In the genomic region with DNA sequence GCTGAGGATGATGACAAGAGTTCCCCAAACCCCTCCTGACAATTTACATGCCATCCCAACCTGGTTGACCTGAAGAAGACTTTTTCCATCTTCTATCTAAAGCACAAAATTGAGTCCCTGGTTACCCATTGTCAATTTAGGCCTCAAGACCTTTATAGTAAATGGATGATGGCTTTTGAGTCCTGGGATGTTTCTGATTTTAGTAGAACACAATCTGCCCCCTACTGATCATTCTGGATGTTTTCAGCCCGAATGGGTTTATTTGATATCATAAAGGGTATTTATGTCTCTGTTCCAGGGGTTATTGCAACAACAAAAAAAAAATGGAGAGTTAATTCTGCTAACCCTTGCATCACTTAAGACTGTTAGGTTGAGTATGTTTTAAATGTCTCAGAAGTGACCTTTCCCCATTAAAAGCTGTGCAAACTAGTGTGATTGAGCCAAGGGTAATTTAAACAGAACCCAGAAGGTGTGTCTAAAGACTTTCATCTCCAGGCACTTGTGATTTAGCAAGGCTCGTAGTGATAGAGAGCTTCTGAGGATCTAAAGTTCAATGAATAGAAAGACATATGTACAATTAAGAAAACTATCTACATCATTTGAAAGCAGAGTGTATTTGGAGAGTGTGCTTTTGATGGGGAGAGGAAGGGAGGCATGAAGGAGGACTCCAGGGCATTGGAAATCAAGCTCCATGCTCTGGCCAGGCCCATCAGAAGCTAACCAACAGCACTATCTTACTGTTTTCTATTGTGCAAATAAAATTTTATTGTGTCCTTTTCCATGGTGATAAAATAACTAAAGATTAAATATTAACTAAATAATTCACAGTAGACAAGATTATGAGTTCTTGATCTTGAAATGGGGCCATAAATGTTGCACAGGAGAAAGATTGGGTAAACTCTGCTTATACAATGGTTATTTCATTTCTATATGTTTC, we compare ENCODE assay signal across 8 cellular contexts.
A peak's percentile ranks its signal among the peaks of the same experiment; 100 is the strongest.
DNase-seq lines count a peak whose midpoint lies in the region; ATAC-seq, FAIRE-seq and TF ChIP-seq lines count a peak whose summit lies in the region.

No MANE protein-coding gene starts in this region.

- no peak for FAIRE-seq in D721Med (lab: Jason Lieb, UNC)

- H3K36me3 ChIP-seq in left lung, result no peaks in the 10 kb centered on the region

- TF ChIP-seq CTCF in D721Med (IDR thresholded peaks at IDR 0.05; ENCODE audit: insufficient read depth, missing control alignments), result peak; percentile 39
- TF ChIP-seq CTCF in HFF-Myc (IDR thresholded peaks at IDR 0.05; ENCODE audit: low read depth, low read length, missing control alignments), result peak; percentile 33
- peak in 1 of 2 donors; percentile 30 for TF ChIP-seq CTCF in left lung (IDR thresholded peaks at IDR 0.05)
- no peak for TF ChIP-seq CTCF in RWPE1 (conservative IDR thresholded peaks at IDR 0.05; ENCODE audit: low read depth)

- DNase-seq in D721Med (ENCODE audit: insufficient read length, low spot score) (no peak), HFF-Myc (ENCODE audit: extremely low read depth, low read depth) (no peak), amniotic epithelial cell (ENCODE audit: low read depth) (peak; percentile 55), left lung (no peak), RWPE1 (ENCODE audit: low spot score) (no peak)

- ATAC-seq in left lung, result peak; percentile 58
- ATAC-seq in GM19452 (IDR thresholded peaks at IDR 0.05; ENCODE audit: unreplicated experiment), result no peak
- no peak for ATAC-seq in GM21737 (IDR thresholded peaks at IDR 0.05; ENCODE audit: unreplicated experiment)
- no peak for ATAC-seq in HG02840 (IDR thresholded peaks at IDR 0.05; ENCODE audit: low FRiP score, unreplicated experiment)

- POLR2A ChIA-PET in RWPE1 (lab: Yijun Ruan, JAX; ENCODE audit: low non-redundant PET), result no interaction called here

- no peaks in the 10 kb centered on the region for H3K9me3 ChIP-seq in left lung

- intact Hi-C loops in left lung (cut with DNase I), result loop anchor here in 1 of 2 donors (10.0 kb wide), 1 partner anchor 361 kb away; no protein-coding TSS in a partner anchor

- H3K4me3 ChIP-seq in HFF-Myc (replicated peaks; ENCODE audit: low read depth, low read length) (no peak overlapping the region), left lung (no peak overlapping the region)

- H3K27me3 ChIP-seq in left lung, result no peaks in the 10 kb centered on the region

- CTCF ChIA-PET in RWPE1 (lab: Yijun Ruan, JAX), result interaction anchor here (0.5 to 0.9 kb wide), 3 partner anchors 8 to 210 kb away, joined by 3 to 4 read pairs (median 3); no protein-coding TSS in a partner anchor

- H3K4me1 ChIP-seq in left lung, result no peaks in the 10 kb centered on the region

- H3K27ac ChIP-seq in left lung, result no peak overlapping the region
- no peak overlapping the region for H3K27ac ChIP-seq in RWPE1
